ENCODE assay signal across 10 cellular contexts in genomic region chr19:3608079-3608641, GRCh38. TPM values are rescaled to one million over a fixed set of nuclear protein-coding genes. Genes with fewer than 3 reads are reported as not detected.
DNase-seq lines count a peak whose midpoint lies in the region; ATAC-seq, FAIRE-seq and TF ChIP-seq lines count a peak whose summit lies in the region.
"Had no signal": no experiment of that assay in that cellular context is flagged by ENCODE, and none has a peak within 500 bp of the region (broad histone marks: within the 10 kb centered on the region; RNA-seq: fewer than 3 reads in every experiment).

No MANE protein-coding gene starts in this region.

- no peak overlapping the region for H3K9ac ChIP-seq in endothelial cell of umbilical vein (replicated peaks; ENCODE audit: extremely low read depth, insufficient read depth, low read length)

- ATAC-seq in GM21576 (IDR thresholded peaks at IDR 0.05; ENCODE audit: unreplicated experiment) = no peak

- TF ChIP-seq CTCF in endothelial cell of umbilical vein (IDR thresholded peaks at IDR 0.05; ENCODE audit: extremely low read depth in 1 of 2, insufficient read depth in 1 of 2, low read depth in 1 of 2, low read length in 2 of 2) (no peak), thyroid gland (IDR thresholded peaks at IDR 0.05) (no peak), GM10266 (IDR thresholded peaks at IDR 0.05; ENCODE audit: control insufficient read depth, insufficient read depth, low read depth, missing control alignments) (no peak)

- no peaks in the 10 kb centered on the region for H3K9me3 Mint-ChIP-seq in activated naive CD4-positive, alpha-beta T cell treated with anti-CD3 and anti-CD28 coated beads, Interleukin-2, amount 50 U/mL, for 24 hours
- H3K9me3 Mint-ChIP-seq in activated naive CD4-positive, alpha-beta T cell treated with anti-CD3 and anti-CD28 coated beads for 36 hours = no peaks in the 10 kb centered on the region

- H3K27me3 Mint-ChIP-seq in activated naive CD4-positive, alpha-beta T cell treated with anti-CD3 and anti-CD28 coated beads, Interleukin-2, amount 50 U/mL, for 24 hours = no peaks in the 10 kb centered on the region
- H3K27me3 Mint-ChIP-seq in activated naive CD4-positive, alpha-beta T cell treated with anti-CD3 and anti-CD28 coated beads for 36 hours (ENCODE audit: low read depth) = no peaks in the 10 kb centered on the region

- TF ChIP-seq POLR2A in endothelial cell of umbilical vein (IDR thresholded peaks at IDR 0.05; ENCODE audit: low read depth, low read length) = no peak
- no peak for TF ChIP-seq POLR2A in thyroid gland (IDR thresholded peaks at IDR 0.05)

- H3K27me3 ChIP-seq in endothelial cell of umbilical vein (ENCODE audit: control insufficient read depth in 2 of 2, insufficient read depth in 2 of 2, low read length in 2 of 2) (no peaks in the 10 kb centered on the region), thyroid gland (peaks cover 13% of the 10 kb centered on the region)

- POLR2A ChIA-PET in endothelial cell of umbilical vein (lab: Charles Lee) = interaction anchor here (1.2 kb wide), 1 partner anchor 19 kb away, joined by 3 read pairs; the partner anchor contains the start of gene CACTIN

- CTCF ChIA-PET in activated naive CD4-positive, alpha-beta T cell treated with anti-CD3 and anti-CD28 coated beads for 36 hours (lab: Charles Lee) = interaction anchor here (0.6 kb wide), 1 partner anchor 150 kb away, joined by 3 read pairs; no protein-coding TSS in a partner anchor
- CTCF ChIA-PET in endothelial cell of umbilical vein (lab: Charles Lee) = interaction anchor here (0.8 to 2.3 kb wide), 10 partner anchors 8 to 63 kb away, joined by 3 to 10 read pairs (median 4); no protein-coding TSS in a partner anchor

- H4K20me1 ChIP-seq in endothelial cell of umbilical vein (replicated peaks; ENCODE audit: control insufficient read depth, extremely low read depth, insufficient read depth, low read length) = no peaks in the 10 kb centered on the region

- H3K27ac Mint-ChIP-seq in activated naive CD4-positive, alpha-beta T cell treated with anti-CD3 and anti-CD28 coated beads, Interleukin-2, amount 50 U/mL, for 24 hours = peak overlapping the region; percentile 43
- no peak overlapping the region for H3K27ac Mint-ChIP-seq in activated naive CD4-positive, alpha-beta T cell treated with anti-CD3 and anti-CD28 coated beads for 36 hours

- WGBS in thyroid gland, 2 donors = 63 to 74% methylated on average over 3 of the region's 3 CpGs

- no peak for FAIRE-seq in endothelial cell of umbilical vein (lab: Jason Lieb, UNC)

- H3K9me3 ChIP-seq in endothelial cell of umbilical vein (replicated peaks; ENCODE audit: control insufficient read depth, insufficient read depth, low read length) = no peaks in the 10 kb centered on the region
- H3K9me3 ChIP-seq in thyroid gland = no peaks in the 10 kb centered on the region

- no TSS peak for BruUV-seq in endothelial cell of umbilical vein (replicated peaks; lab: Mats Ljungman, UMichigan)

- H3K4me3 Mint-ChIP-seq in activated naive CD4-positive, alpha-beta T cell treated with anti-CD3 and anti-CD28 coated beads, Interleukin-2, amount 50 U/mL, for 24 hours = no peak overlapping the region
- no peak overlapping the region for H3K4me3 Mint-ChIP-seq in activated naive CD4-positive, alpha-beta T cell treated with anti-CD3 and anti-CD28 coated beads for 36 hours

- H3K4me3 ChIP-seq in endothelial cell of umbilical vein (replicated peaks in 1 of 3; ENCODE audit: insufficient read depth in 1 of 3, low read depth in 1 of 3, low read length in 3 of 3) (no peak overlapping the region), thyroid gland (replicated peaks in 1 of 3) (no peak overlapping the region)

- peaks cover 8% of the 10 kb centered on the region for H3K4me1 Mint-ChIP-seq in activated naive CD4-positive, alpha-beta T cell treated with anti-CD3 and anti-CD28 coated beads, Interleukin-2, amount 50 U/mL, for 24 hours
- peaks cover 10% of the 10 kb centered on the region for H3K4me1 Mint-ChIP-seq in activated naive CD4-positive, alpha-beta T cell treated with anti-CD3 and anti-CD28 coated beads for 36 hours (ENCODE audit: low read depth)

- H3K4me2 ChIP-seq in endothelial cell of umbilical vein (ENCODE audit: insufficient read depth, low read length) = peak overlapping the region; percentile 63

- H3K79me2 ChIP-seq in endothelial cell of umbilical vein (ENCODE audit: control insufficient read depth, insufficient read depth, low read length) = no peaks in the 10 kb centered on the region

- H3K4me1 ChIP-seq in endothelial cell of umbilical vein (ENCODE audit: control insufficient read depth, extremely low read depth, insufficient read depth, low read length) (peaks cover 23% of the 10 kb centered on the region), thyroid gland (peaks cover 14 to 33% of the 10 kb centered on the region in 2 donors)

- no peak for DNase-seq in activated naive CD4-positive, alpha-beta T cell treated with anti-CD3 and anti-CD28 coated beads for 36 hours
- DNase-seq in endothelial cell of umbilical vein (ENCODE audit: low read depth, low spot score) (no peak), thyroid gland (no peak), GM10266 (ENCODE audit: extremely low spot score) (no peak)
- DNase-seq: activated effector memory CD4-positive, alpha-beta T cell treated with anti-CD3 and anti-CD28 coated beads, Interleukin-2, amount 50 U/mL, for 16 hours; NCI-H1105; SHP77 treated with DMSO at 0.1 percent for 48 hours had no signal

- H3K27ac ChIP-seq in endothelial cell of umbilical vein (ENCODE audit: insufficient read depth, low read depth, low read length) (peak overlapping the region; percentile 34), thyroid gland (peak overlapping the region; percentile 47 to 79 (median 61))

- dilution Hi-C loops in endothelial cell of umbilical vein (cut with MboI; ENCODE audit: extremely low pct_ligation_motif_present, low sequenced_read_pairs) = no loop called here

- peaks cover 2% of the 10 kb centered on the region for H3K36me3 Mint-ChIP-seq in activated naive CD4-positive, alpha-beta T cell treated with anti-CD3 and anti-CD28 coated beads, Interleukin-2, amount 50 U/mL, for 24 hours
- peaks cover 4% of the 10 kb centered on the region for H3K36me3 Mint-ChIP-seq in activated naive CD4-positive, alpha-beta T cell treated with anti-CD3 and anti-CD28 coated beads for 36 hours (ENCODE audit: low read depth)

- intact Hi-C loops in activated naive CD4-positive, alpha-beta T cell treated with anti-CD3 and anti-CD28 coated beads for 36 hours (cut with micrococcal nuclease) = no loop called here
- intact Hi-C loops in endothelial cell of umbilical vein (cut with micrococcal nuclease) (loop anchor here (5.0 kb wide), 1 partner anchor 36 kb away; the partner anchor contains the start of gene HMG20B), thyroid gland (cut with DNase I) (no loop called here)

- H3K36me3 ChIP-seq in endothelial cell of umbilical vein (ENCODE audit: control insufficient read depth in 2 of 2, extremely low read depth in 1 of 2, insufficient read depth in 2 of 2, low read length in 2 of 2) (peaks cover 0 to 11% of the 10 kb centered on the region in 2 experiments), thyroid gland (peaks cover 18 to 20% of the 10 kb centered on the region in 2 donors)

- peak overlapping the region; percentile 81 for H2AFZ ChIP-seq in endothelial cell of umbilical vein (ENCODE audit: low read depth, low read length)

- no peaks in the 10 kb centered on the region for H3K9me1 ChIP-seq in endothelial cell of umbilical vein (replicated peaks; ENCODE audit: control insufficient read depth, extremely low read depth, insufficient read depth, low read length)

RNA-seq across cellular contexts. Expression of gene TBXA2R, which starts 1.5 kb away (rescaled TPM):
- under 1 TPM; 0.41 to 0.42 TPM for total RNA-seq in activated naive CD4-positive, alpha-beta T cell treated with anti-CD3 and anti-CD28 coated beads for 36 hours
- total RNA-seq in endothelial cell of umbilical vein (2.9 and 3.4 TPM in 2 replicates), thyroid gland (1 to 10 TPM in 3 of 4 donors, under 1 TPM in 1; 0.40 to 2.1 (median 1.3) TPM)
- 2.4 TPM in 2 replicates for polyA plus RNA-seq in endothelial cell of umbilical vein
- 1.3 and 1.6 TPM in 2 replicates for polyA plus RNA-seq in endothelial cell of umbilical vein (2011; cell fraction: cytosol; rRNA removed)
- 0.65 and 1.4 TPM in 2 replicates for polyA plus RNA-seq in endothelial cell of umbilical vein (2011; cell fraction: nucleus; rRNA removed)
- polyA plus RNA-seq in endothelial cell of umbilical vein (2012) = 1.3 and 2.0 TPM in 2 replicates
- polyA minus RNA-seq in endothelial cell of umbilical vein = 0.95 and 1.2 TPM in 2 replicates
- polyA minus RNA-seq in endothelial cell of umbilical vein (2011; cell fraction: cytosol; rRNA and poly(A)+ RNA removed) = 3.9 TPM
- 0.24 and 0.38 TPM in 2 replicates for polyA minus RNA-seq in endothelial cell of umbilical vein (2011; cell fraction: nucleus; rRNA and poly(A)+ RNA removed)

RNA-seq across cellular contexts. Expression of gene CACTIN, which starts 18.4 kb away (rescaled TPM):
- 10 to 100 TPM; 24.6 to 27.0 TPM for total RNA-seq in activated naive CD4-positive, alpha-beta T cell treated with anti-CD3 and anti-CD28 coated beads for 36 hours
- 36.1 and 36.4 TPM in 2 replicates for total RNA-seq in endothelial cell of umbilical vein
- 29.7 and 31.8 TPM in 2 replicates for polyA plus RNA-seq in endothelial cell of umbilical vein
- 17.9 and 20.7 TPM in 2 replicates for polyA plus RNA-seq in endothelial cell of umbilical vein (2011; cell fraction: cytosol; rRNA removed)
- polyA plus RNA-seq in endothelial cell of umbilical vein (2011; cell fraction: nucleus; rRNA removed) = 41.8 and 42.0 TPM in 2 replicates
- 21.8 and 23.9 TPM in 2 replicates for polyA plus RNA-seq in endothelial cell of umbilical vein (2012)
- polyA minus RNA-seq in endothelial cell of umbilical vein = 15.8 and 18.3 TPM in 2 replicates
- polyA minus RNA-seq in endothelial cell of umbilical vein (2011; cell fraction: cytosol; rRNA and poly(A)+ RNA removed) = 17.1 TPM
- polyA minus RNA-seq in endothelial cell of umbilical vein (2011; cell fraction: nucleus; rRNA and poly(A)+ RNA removed) = 8.3 and 17.3 TPM in 2 replicates
- 10 to 100 TPM; 18.8 to 30.6 (median 24.5) TPM for total RNA-seq in thyroid gland

RNA-seq across cellular contexts. Expression of gene GIPC3, which starts 22.9 kb away (rescaled TPM):
- under 1 TPM; 0.20 to 0.29 TPM for total RNA-seq in activated naive CD4-positive, alpha-beta T cell treated with anti-CD3 and anti-CD28 coated beads for 36 hours
- total RNA-seq in endothelial cell of umbilical vein (6.6 and 7.1 TPM in 2 replicates), thyroid gland (1 to 10 TPM in 2 of 4 donors, under 1 TPM in 2; 0.78 to 2.2 (median 0.97) TPM)
- 1.9 and 2.2 TPM in 2 replicates for polyA plus RNA-seq in endothelial cell of umbilical vein
- polyA plus RNA-seq in endothelial cell of umbilical vein (2011; cell fraction: cytosol; rRNA removed) = 1.9 and 2.1 TPM in 2 replicates
- 2.3 and 2.8 TPM in 2 replicates for polyA plus RNA-seq in endothelial cell of umbilical vein (2011; cell fraction: nucleus; rRNA removed)
- 1.1 and 1.5 TPM in 2 replicates for polyA plus RNA-seq in endothelial cell of umbilical vein (2012)
- polyA minus RNA-seq in endothelial cell of umbilical vein = 1.8 and 2.5 TPM in 2 replicates
- 6.8 TPM for polyA minus RNA-seq in endothelial cell of umbilical vein (2011; cell fraction: cytosol; rRNA and poly(A)+ RNA removed)
- polyA minus RNA-seq in endothelial cell of umbilical vein (2011; cell fraction: nucleus; rRNA and poly(A)+ RNA removed) = 0.43 and 0.63 TPM in 2 replicates
- total RNA-seq: renal cortical epithelial cell had no signal

RNA-seq across cellular contexts. Expression of gene HMG20B, which starts 35.4 kb away (rescaled TPM):
- total RNA-seq in activated naive CD4-positive, alpha-beta T cell treated with anti-CD3 and anti-CD28 coated beads for 36 hours = 10 to 100 TPM; 63.3 to 65.9 TPM
- 98.0 and 98.2 TPM in 2 replicates for total RNA-seq in endothelial cell of umbilical vein
- polyA plus RNA-seq in endothelial cell of umbilical vein = 53.2 and 63.9 TPM in 2 replicates
- polyA plus RNA-seq in endothelial cell of umbilical vein (2011; cell fraction: cytosol; rRNA removed) = 43.3 and 57.2 TPM in 2 replicates
- polyA plus RNA-seq in endothelial cell of umbilical vein (2011; cell fraction: nucleus; rRNA removed) = 104 and 115 TPM in 2 replicates
- polyA plus RNA-seq in endothelial cell of umbilical vein (2012) = 55.7 and 69.0 TPM in 2 replicates
- 14.0 and 17.1 TPM in 2 replicates for polyA minus RNA-seq in endothelial cell of umbilical vein
- 123 TPM for polyA minus RNA-seq in endothelial cell of umbilical vein (2011; cell fraction: cytosol; rRNA and poly(A)+ RNA removed)
- 11.3 and 18.5 TPM in 2 replicates for polyA minus RNA-seq in endothelial cell of umbilical vein (2011; cell fraction: nucleus; rRNA and poly(A)+ RNA removed)
- total RNA-seq in thyroid gland = 100 to 1,000 TPM in 2 of 4 donors, 10 to 100 TPM in 2; 93.3 to 160 (median 105) TPM

RNA-seq across cellular contexts. Expression of gene MFSD12, which starts 50.8 kb away (rescaled TPM):
- total RNA-seq in activated naive CD4-positive, alpha-beta T cell treated with anti-CD3 and anti-CD28 coated beads for 36 hours = 10 to 100 TPM; 31.3 to 34.0 TPM
- total RNA-seq in endothelial cell of umbilical vein (78.9 and 80.4 TPM in 2 replicates), thyroid gland (10 to 100 TPM; 36.4 to 90.9 (median 66.7) TPM)
- polyA plus RNA-seq in endothelial cell of umbilical vein = 51.7 and 66.9 TPM in 2 replicates
- 27.4 and 38.4 TPM in 2 replicates for polyA plus RNA-seq in endothelial cell of umbilical vein (2011; cell fraction: cytosol; rRNA removed)
- 102 and 113 TPM in 2 replicates for polyA plus RNA-seq in endothelial cell of umbilical vein (2011; cell fraction: nucleus; rRNA removed)
- 49.8 and 67.4 TPM in 2 replicates for polyA plus RNA-seq in endothelial cell of umbilical vein (2012)
- polyA minus RNA-seq in endothelial cell of umbilical vein = 34.5 and 41.8 TPM in 2 replicates
- 649 TPM for polyA minus RNA-seq in endothelial cell of umbilical vein (2011; cell fraction: cytosol; rRNA and poly(A)+ RNA removed)
- polyA minus RNA-seq in endothelial cell of umbilical vein (2011; cell fraction: nucleus; rRNA and poly(A)+ RNA removed) = 24.4 and 34.2 TPM in 2 replicates
